Comparison of ENCODE assay signal across 1 cellular context in genomic region chr13:72545030-72545719, GRCh38.
TF ChIP-seq lines count a peak whose summit lies in the region.

No MANE protein-coding gene starts in this region.

TF ChIP-seq in HepG2, 621 proteins besides CTCF, POLR2A, EP300 and RAD21 (continued from another document and continues in another):
- TF ChIP-seq, protein P1, sequence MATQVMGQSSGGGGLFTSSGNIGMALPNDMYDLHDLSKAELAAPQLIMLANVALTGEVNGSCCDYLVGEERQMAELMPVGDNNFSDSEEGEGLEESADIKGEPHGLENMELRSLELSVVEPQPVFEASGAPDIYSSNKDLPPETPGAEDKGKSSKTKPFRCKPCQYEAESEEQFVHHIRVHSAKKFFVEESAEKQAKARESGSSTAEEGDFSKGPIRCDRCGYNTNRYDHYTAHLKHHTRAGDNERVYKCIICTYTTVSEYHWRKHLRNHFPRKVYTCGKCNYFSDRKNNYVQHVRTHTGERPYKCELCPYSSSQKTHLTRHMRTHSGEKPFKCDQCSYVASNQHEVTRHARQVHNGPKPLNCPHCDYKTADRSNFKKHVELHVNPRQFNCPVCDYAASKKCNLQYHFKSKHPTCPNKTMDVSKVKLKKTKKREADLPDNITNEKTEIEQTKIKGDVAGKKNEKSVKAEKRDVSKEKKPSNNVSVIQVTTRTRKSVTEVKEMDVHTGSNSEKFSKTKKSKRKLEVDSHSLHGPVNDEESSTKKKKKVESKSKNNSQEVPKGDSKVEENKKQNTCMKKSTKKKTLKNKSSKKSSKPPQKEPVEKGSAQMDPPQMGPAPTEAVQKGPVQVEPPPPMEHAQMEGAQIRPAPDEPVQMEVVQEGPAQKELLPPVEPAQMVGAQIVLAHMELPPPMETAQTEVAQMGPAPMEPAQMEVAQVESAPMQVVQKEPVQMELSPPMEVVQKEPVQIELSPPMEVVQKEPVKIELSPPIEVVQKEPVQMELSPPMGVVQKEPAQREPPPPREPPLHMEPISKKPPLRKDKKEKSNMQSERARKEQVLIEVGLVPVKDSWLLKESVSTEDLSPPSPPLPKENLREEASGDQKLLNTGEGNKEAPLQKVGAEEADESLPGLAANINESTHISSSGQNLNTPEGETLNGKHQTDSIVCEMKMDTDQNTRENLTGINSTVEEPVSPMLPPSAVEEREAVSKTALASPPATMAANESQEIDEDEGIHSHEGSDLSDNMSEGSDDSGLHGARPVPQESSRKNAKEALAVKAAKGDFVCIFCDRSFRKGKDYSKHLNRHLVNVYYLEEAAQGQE (IDR thresholded peaks at IDR 0.05; ENCODE audit: borderline replicate concordance in 1 of 2, low read depth in 1 of 2, low read length in 2 of 2), result no peak
- TF ChIP-seq IRX3 (CRISPR knock-in tag; IDR thresholded peaks at IDR 0.05; ENCODE audit: borderline replicate concordance, low read depth) (no peak), FLYWCH1 (CRISPR knock-in tag; IDR thresholded peaks at IDR 0.05) (no peak), ZBTB38 (CRISPR knock-in tag; IDR thresholded peaks at IDR 0.05) (no peak), SMAD3 (CRISPR knock-in tag; IDR thresholded peaks at IDR 0.05) (peak; percentile 74; the same call in 1 of the 2 replicates), ZNF547 (CRISPR knock-in tag; IDR thresholded peaks at IDR 0.05) (no peak), HNF4G (IDR thresholded peaks at IDR 0.05; ENCODE audit: borderline replicate concordance, low read depth, low read length) (peak; percentile 77), HNF4G (CRISPR knock-in tag; IDR thresholded peaks at IDR 0.05; ENCODE audit: borderline replicate concordance, low read depth) (peak; percentile 73; the same call in 1 of the 2 replicates), ZHX2 (IDR thresholded peaks at IDR 0.05; ENCODE audit: low read depth) (no peak), ZHX2 (CRISPR knock-in tag; IDR thresholded peaks at IDR 0.05; ENCODE audit: borderline replicate concordance) (no peak), MATR3 (CRISPR knock-in tag; IDR thresholded peaks at IDR 0.05) (no peak), MXD1 (CRISPR knock-in tag; IDR thresholded peaks at IDR 0.05) (no peak), ARHGAP35 (CRISPR knock-in tag; IDR thresholded peaks at IDR 0.05; ENCODE audit: borderline replicate concordance) (no peak), KMT2B (CRISPR knock-in tag; IDR thresholded peaks at IDR 0.05) (no peak), ZNF121 (CRISPR knock-in tag; IDR thresholded peaks at IDR 0.05) (no peak), TGIF2 (CRISPR knock-in tag; IDR thresholded peaks at IDR 0.05) (no peak), KAT8 (CRISPR knock-in tag; IDR thresholded peaks at IDR 0.05) (peak; percentile 45), XBP1 (CRISPR knock-in tag; IDR thresholded peaks at IDR 0.05) (no peak), CENPT (CRISPR knock-in tag; IDR thresholded peaks at IDR 0.05; ENCODE audit: low read depth) (no peak), KDM6A (CRISPR knock-in tag; IDR thresholded peaks at IDR 0.05; ENCODE audit: low read depth) (peak; percentile 42; the same call in 1 of the 2 replicates), ZSCAN22 (CRISPR knock-in tag; IDR thresholded peaks at IDR 0.05) (no peak), PITX1 (CRISPR knock-in tag; IDR thresholded peaks at IDR 0.05) (peak; percentile 71; the same call in 1 of the 2 replicates), ZNF746 (CRISPR knock-in tag; IDR thresholded peaks at IDR 0.05) (no peak), SOX5 (CRISPR knock-in tag; IDR thresholded peaks at IDR 0.05; ENCODE audit: borderline replicate concordance) (peak; percentile 77), ZNF432 (CRISPR knock-in tag; IDR thresholded peaks at IDR 0.05; ENCODE audit: borderline replicate concordance) (no peak), ZNF615 (CRISPR knock-in tag; IDR thresholded peaks at IDR 0.05; ENCODE audit: borderline replicate concordance) (no peak), PRMT3 (CRISPR knock-in tag; IDR thresholded peaks at IDR 0.05; ENCODE audit: borderline replicate concordance, low read depth) (no peak), ZNF713 (CRISPR knock-in tag; IDR thresholded peaks at IDR 0.05) (no peak), EEA1 (CRISPR knock-in tag; IDR thresholded peaks at IDR 0.05; ENCODE audit: borderline replicate concordance) (no peak), BATF2 (CRISPR knock-in tag; IDR thresholded peaks at IDR 0.05) (no peak), KAT7 (CRISPR knock-in tag; IDR thresholded peaks at IDR 0.05; ENCODE audit: borderline replicate concordance) (no peak), RARA (CRISPR knock-in tag; IDR thresholded peaks at IDR 0.05) (peak; percentile 42; the same call in 1 of the 2 replicates), SMAD1 (CRISPR knock-in tag; IDR thresholded peaks at IDR 0.05; ENCODE audit: borderline replicate concordance, low read depth) (no peak), YY1 (IDR thresholded peaks at IDR 0.05; ENCODE audit: insufficient read depth, insufficient replicate concordance, low read depth, low read length) (no peak), SOX6 (IDR thresholded peaks at IDR 0.05) (no peak), SOX6 (CRISPR knock-in tag; IDR thresholded peaks at IDR 0.05) (peak; percentile 90), ZNF878 (CRISPR knock-in tag; IDR thresholded peaks at IDR 0.05) (no peak), ZNF703 (CRISPR knock-in tag; IDR thresholded peaks at IDR 0.05; ENCODE audit: borderline replicate concordance) (no peak), ZNF775 (CRISPR knock-in tag; IDR thresholded peaks at IDR 0.05; ENCODE audit: borderline replicate concordance) (no peak), ZNF552 (CRISPR knock-in tag; IDR thresholded peaks at IDR 0.05; ENCODE audit: borderline replicate concordance) (no peak), ZNF20 (CRISPR knock-in tag; IDR thresholded peaks at IDR 0.05) (no peak), NCOA1 (CRISPR knock-in tag; IDR thresholded peaks at IDR 0.05) (no peak), FOSL1 (CRISPR knock-in tag; IDR thresholded peaks at IDR 0.05; ENCODE audit: borderline replicate concordance) (no peak), ZNF749 (CRISPR knock-in tag; IDR thresholded peaks at IDR 0.05; ENCODE audit: borderline replicate concordance) (no peak), TCF7 (IDR thresholded peaks at IDR 0.05; ENCODE audit: low read depth) (peak; percentile 55), SRSF1 (optimal IDR thresholded peaks at IDR 0.05; ENCODE audit: low read depth, low read length) (no peak), ZNF530 (CRISPR knock-in tag; IDR thresholded peaks at IDR 0.05; ENCODE audit: low read depth) (no peak), REL (CRISPR knock-in tag; conservative IDR thresholded peaks at IDR 0.05) (0 out of 2 replicates have a peak, but pooled peaks have one; percentile 28), ZSCAN30 (CRISPR knock-in tag; IDR thresholded peaks at IDR 0.05) (no peak)
- TF ChIP-seq, protein P2, sequence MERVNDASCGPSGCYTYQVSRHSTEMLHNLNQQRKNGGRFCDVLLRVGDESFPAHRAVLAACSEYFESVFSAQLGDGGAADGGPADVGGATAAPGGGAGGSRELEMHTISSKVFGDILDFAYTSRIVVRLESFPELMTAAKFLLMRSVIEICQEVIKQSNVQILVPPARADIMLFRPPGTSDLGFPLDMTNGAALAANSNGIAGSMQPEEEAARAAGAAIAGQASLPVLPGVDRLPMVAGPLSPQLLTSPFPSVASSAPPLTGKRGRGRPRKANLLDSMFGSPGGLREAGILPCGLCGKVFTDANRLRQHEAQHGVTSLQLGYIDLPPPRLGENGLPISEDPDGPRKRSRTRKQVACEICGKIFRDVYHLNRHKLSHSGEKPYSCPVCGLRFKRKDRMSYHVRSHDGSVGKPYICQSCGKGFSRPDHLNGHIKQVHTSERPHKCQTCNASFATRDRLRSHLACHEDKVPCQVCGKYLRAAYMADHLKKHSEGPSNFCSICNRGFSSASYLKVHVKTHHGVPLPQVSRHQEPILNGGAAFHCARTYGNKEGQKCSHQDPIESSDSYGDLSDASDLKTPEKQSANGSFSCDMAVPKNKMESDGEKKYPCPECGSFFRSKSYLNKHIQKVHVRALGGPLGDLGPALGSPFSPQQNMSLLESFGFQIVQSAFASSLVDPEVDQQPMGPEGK (CRISPR knock-in tag; IDR thresholded peaks at IDR 0.05), result peak; percentile 20; the same call in 1 of the 2 replicates
- TF ChIP-seq, protein P3, sequence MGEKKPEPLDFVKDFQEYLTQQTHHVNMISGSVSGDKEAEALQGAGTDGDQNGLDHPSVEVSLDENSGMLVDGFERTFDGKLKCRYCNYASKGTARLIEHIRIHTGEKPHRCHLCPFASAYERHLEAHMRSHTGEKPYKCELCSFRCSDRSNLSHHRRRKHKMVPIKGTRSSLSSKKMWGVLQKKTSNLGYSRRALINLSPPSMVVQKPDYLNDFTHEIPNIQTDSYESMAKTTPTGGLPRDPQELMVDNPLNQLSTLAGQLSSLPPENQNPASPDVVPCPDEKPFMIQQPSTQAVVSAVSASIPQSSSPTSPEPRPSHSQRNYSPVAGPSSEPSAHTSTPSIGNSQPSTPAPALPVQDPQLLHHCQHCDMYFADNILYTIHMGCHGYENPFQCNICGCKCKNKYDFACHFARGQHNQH (CRISPR knock-in tag; IDR thresholded peaks at IDR 0.05), result peak; percentile 67; the same call in 1 of the 2 replicates
- TF ChIP-seq, protein P4, sequence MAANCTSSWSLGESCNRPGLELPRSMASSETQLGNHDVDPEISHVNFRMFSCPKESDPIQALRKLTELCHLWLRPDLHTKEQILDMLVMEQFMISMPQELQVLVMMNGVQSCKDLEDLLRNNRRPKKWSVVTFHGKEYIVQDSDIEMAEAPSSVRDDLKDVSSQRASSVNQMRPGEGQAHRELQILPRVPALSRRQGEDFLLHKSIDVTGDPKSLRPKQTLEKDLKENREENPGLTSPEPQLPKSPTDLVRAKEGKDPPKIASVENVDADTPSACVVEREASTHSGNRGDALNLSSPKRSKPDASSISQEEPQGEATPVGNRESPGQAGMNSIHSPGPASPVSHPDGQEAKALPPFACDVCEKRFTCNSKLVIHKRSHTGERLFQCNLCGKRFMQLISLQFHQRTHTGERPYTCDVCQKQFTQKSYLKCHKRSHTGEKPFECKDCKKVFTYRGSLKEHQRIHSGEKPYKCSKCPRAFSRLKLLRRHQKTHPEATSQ (CRISPR knock-in tag; IDR thresholded peaks at IDR 0.05; ENCODE audit: borderline replicate concordance), result peak; percentile 70; the same call in 1 of the 2 replicates
- TF ChIP-seq, protein P5, sequence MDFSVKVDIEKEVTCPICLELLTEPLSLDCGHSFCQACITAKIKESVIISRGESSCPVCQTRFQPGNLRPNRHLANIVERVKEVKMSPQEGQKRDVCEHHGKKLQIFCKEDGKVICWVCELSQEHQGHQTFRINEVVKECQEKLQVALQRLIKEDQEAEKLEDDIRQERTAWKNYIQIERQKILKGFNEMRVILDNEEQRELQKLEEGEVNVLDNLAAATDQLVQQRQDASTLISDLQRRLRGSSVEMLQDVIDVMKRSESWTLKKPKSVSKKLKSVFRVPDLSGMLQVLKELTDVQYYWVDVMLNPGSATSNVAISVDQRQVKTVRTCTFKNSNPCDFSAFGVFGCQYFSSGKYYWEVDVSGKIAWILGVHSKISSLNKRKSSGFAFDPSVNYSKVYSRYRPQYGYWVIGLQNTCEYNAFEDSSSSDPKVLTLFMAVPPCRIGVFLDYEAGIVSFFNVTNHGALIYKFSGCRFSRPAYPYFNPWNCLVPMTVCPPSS (IDR thresholded peaks at IDR 0.05), result no peak
